ENCODE assay signal across 8 cellular contexts in genomic region chr12:123075591-123076171, GRCh38.
A peak's percentile ranks its signal among the peaks of the same experiment; 100 is the strongest.
DNase-seq lines count a peak whose midpoint lies in the region; ATAC-seq, FAIRE-seq and TF ChIP-seq lines count a peak whose summit lies in the region.

No MANE protein-coding gene starts in this region.

- in situ Hi-C loops in astrocyte of the cerebellum (cut with HindIII; ENCODE audit: low sequenced_read_pairs), result no loop called here

- no peak overlapping the region for H3K4me3 ChIP-seq in astrocyte of the cerebellum (ENCODE audit: low read depth, low read length)
- peak overlapping the region in 1 of 2 donors; percentile 15 for H3K4me3 ChIP-seq in muscle layer of colon (ENCODE audit: low read depth in 1 of 2, low read length in 2 of 2)

- peak overlapping the region; percentile 32 for H3K9ac ChIP-seq in muscle layer of colon (ENCODE audit: low read length)

- ATAC-seq in GM21717 (IDR thresholded peaks at IDR 0.05; ENCODE audit: unreplicated experiment), result no peak

- TF ChIP-seq CTCF in astrocyte of the cerebellum (IDR thresholded peaks at IDR 0.05; ENCODE audit: low read depth, low read length, missing control alignments), result peak; percentile 35

- DNase-seq in SIG-M5 treated with dmso at 0.1 percent for 504 hours (lab: John Stamatoyannopoulos, UW; ENCODE audit: unreplicated experiment) (peak; percentile 42), SIG-M5 (lab: John Stamatoyannopoulos, UW) (no peak), T-helper 9 cell (peak; percentile 38), astrocyte of the cerebellum (ENCODE audit: low read depth) (no peak), urothelium cell line (ENCODE audit: low spot score) (no peak)
- DNase-seq in stimulated activated naive CD4-positive, alpha-beta T cell treated with Interleukin-2 at 50 U/mL for 16 hours (lab: John Stamatoyannopoulos, UW), result peak; percentile 71

- no peak for FAIRE-seq in urothelium cell line (lab: Jason Lieb, UNC)

- H3K27ac ChIP-seq in muscle layer of colon (ENCODE audit: low read depth, low read length), result peak overlapping the region; percentile 77

- no peaks in the 10 kb centered on the region for H3K36me3 ChIP-seq in muscle layer of colon (ENCODE audit: insufficient read depth, low read length)

- H3K4me1 ChIP-seq in muscle layer of colon (ENCODE audit: insufficient read depth, low read length), result peaks cover 60% of the 10 kb centered on the region

- no peaks in the 10 kb centered on the region for H3K27me3 ChIP-seq in muscle layer of colon (ENCODE audit: control insufficient read depth in 1 of 2, insufficient read depth in 2 of 2, low read length in 2 of 2)

- H3K9me3 ChIP-seq in muscle layer of colon (ENCODE audit: low read length), result no peaks in the 10 kb centered on the region

Comparison
In these comparisons a context has a peak if more than half of its experiments do, and no peak if none do; other contexts are left out.
1. DNase-seq: peak in SIG-M5 treated with dmso at 0.1 percent for 504 hours (single experiment), T-helper 9 cell (single experiment) and stimulated activated naive CD4-positive, alpha-beta T cell treated with Interleukin-2 at 50 U/mL for 16 hours (single experiment); none in SIG-M5 (single experiment), astrocyte of the cerebellum (single experiment) and urothelium cell line (single experiment).